23 cellular contexts compared by ENCODE assay signal in genomic region chr14:85512491-85512890, GRCh38. TPM values are rescaled to one million over a fixed set of nuclear protein-coding genes. Genes with fewer than 3 reads are reported as not detected.
"Had no signal": no experiment of that assay in that cellular context is flagged by ENCODE, and none has a peak within 500 bp of the region (broad histone marks: within the 10 kb centered on the region; RNA-seq: fewer than 3 reads in every experiment).

No MANE protein-coding gene starts in this region.

- H3K4me3 ChIP-seq: MG63 had no signal

- H3K4me2 ChIP-seq: SK-N-SH had no signal

- H3K36me3 ChIP-seq: MG63 had no signal

- DNase-seq: Karpas-422, KG1, MG63, NCI-H1092, NCI-H1105 treated with DMSO at 0.1 percent for 48 hours, NCI-H1417 treated with DMSO at 0.1 percent for 48 hours, NCI-H146, NCI-H1694 treated with DMSO at 0.1 percent for 48 hours, NCI-H1930, NCI-H2081, NCI-H2107, NCI-H2227 treated with DMSO at 0.1 percent for 48 hours, NCI-H524, NCI-H526 treated with DMSO at 0.1 percent for 48 hours, NCI-H748 treated with DMSO at 0.1 percent for 48 hours, PC-3, SHP77, SK-N-SH, SW 1271 had no signal

- H3K27ac ChIP-seq: RWPE1 had no signal

- ATAC-seq: Panc1, PC-3 had no signal

- H3K9ac ChIP-seq: SK-N-SH had no signal

- H3K9me3 ChIP-seq: MG63, SK-N-SH had no signal

- H3K27me3 ChIP-seq: MG63 had no signal

RNA-seq across cellular contexts. Expression of gene FLRT2, which starts 17.5 kb away (rescaled TPM):
- total RNA-seq: HT-29, OCI-LY7 had no signal
